ENCODE assay signal across 8 cellular contexts in genomic region chr4:38523524-38524448, GRCh38.
DNase-seq lines count a peak whose midpoint lies in the region; ATAC-seq, FAIRE-seq and TF ChIP-seq lines count a peak whose summit lies in the region.

No MANE protein-coding gene starts in this region.

- peak; percentile 98 for ATAC-seq in GM21723 (IDR thresholded peaks at IDR 0.05; ENCODE audit: unreplicated experiment)

- no peak for TF ChIP-seq CTCF in spleen (IDR thresholded peaks at IDR 0.05 in 8 of 11, conservative IDR thresholded peaks at IDR 0.05 in 3 of 11)

- TF ChIP-seq POLR2A in GM12892 (IDR thresholded peaks at IDR 0.05; ENCODE audit: low read depth, low read length) (no peak), spleen (IDR thresholded peaks at IDR 0.05) (no peak), H54 (IDR thresholded peaks at IDR 0.05; ENCODE audit: low read depth, low read length) (no peak)

- H3K36me3 ChIP-seq in MG63, result no peaks in the 10 kb centered on the region
- H3K36me3 ChIP-seq in spleen, result no peaks in the 10 kb centered on the region

- intact Hi-C loops in spleen (cut with DNase I; ENCODE audit: low total_unique reads), result no loop called here

- FAIRE-seq in GM12892 (lab: Jason Lieb, UNC), result peak; percentile 97
- FAIRE-seq in H54 (lab: Jason Lieb, UNC), result no peak

- peak overlapping the region in 7 of 8 donors; percentile 36 to 78 (median 62) for H3K27ac ChIP-seq in spleen

- H3K4me1 ChIP-seq in spleen, result peaks cover 0 to 38% (median 5%) of the 10 kb centered on the region in 6 donors

- WGBS in spleen, 5 donors, result 45 to 63% (median 50%) methylated on average over 16 of the region's 16 CpGs

- H3K9me3 ChIP-seq in MG63 (no peaks in the 10 kb centered on the region), spleen (no peaks in the 10 kb centered on the region)

- DNase-seq in GM12892 (ENCODE audit: insufficient read length) (peak; percentile 55), MG63 (peak; percentile 3), spleen (no peak), H54 (ENCODE audit: insufficient read length, low spot score) (no peak), HK-2 (ENCODE audit: unreplicated experiment) (no peak), AG08396 (ENCODE audit: low spot score) (no peak)
- DNase-seq in activated T-helper 9 cell treated with anti-CD3 and anti-CD28 coated beads, Interleukin-2, amount 50 U/mL, for 16 hours (ENCODE audit: low read depth), result peak; percentile 36

- H3K27me3 ChIP-seq in MG63 (no peaks in the 10 kb centered on the region), spleen (replicated peaks in 1 of 7) (no peaks in the 10 kb centered on the region)

- no peak overlapping the region for H3K4me3 ChIP-seq in MG63
- peak overlapping the region in 3 of 8 donors; percentile 5 to 50 (median 21) for H3K4me3 ChIP-seq in spleen

Comparison
In these comparisons a context has a peak if more than half of its experiments do, and no peak if none do; other contexts are left out.
1. DNase-seq: peak in GM12892 (single experiment), MG63 (single experiment) and activated T-helper 9 cell treated with anti-CD3 and anti-CD28 coated beads, Interleukin-2, amount 50 U/mL, for 16 hours (single experiment); none in spleen (single experiment), H54 (single experiment), HK-2 (single experiment) and AG08396 (single experiment).